Comparison of ENCODE assay signal across 14 cellular contexts in genomic region chr1:15393475-15394260, GRCh38. TPM values are rescaled to one million over a fixed set of nuclear protein-coding genes. Genes with fewer than 3 reads are reported as not detected.
DNase-seq lines count a peak whose midpoint lies in the region; ATAC-seq and TF ChIP-seq lines count a peak whose summit lies in the region.
"Had no signal": no experiment of that assay in that cellular context is flagged by ENCODE, and none has a peak within 500 bp of the region (broad histone marks: within the 10 kb centered on the region; RNA-seq: fewer than 3 reads in every experiment).

No MANE protein-coding gene starts in this region.

- H3K9me2 ChIP-seq in PC-3 (replicated peaks; ENCODE audit: low read length): no peaks in the 10 kb centered on the region

- no peaks in the 10 kb centered on the region for H3K79me2 ChIP-seq in PC-3 (ENCODE audit: low read length)

- no peak overlapping the region for H3K9ac ChIP-seq in PC-3 (ENCODE audit: low read length)

- POLR2A ChIA-PET in PC-3 (lab: Charles Lee; ENCODE audit: unreplicated experiment): no interaction called here

- H3K27me3 Mint-ChIP-seq in neural crest cell (ENCODE audit: low read depth) (no peaks in the 10 kb centered on the region), glutamatergic neuron (ENCODE audit: unreplicated experiment) (no peaks in the 10 kb centered on the region)
- H3K27me3 Mint-ChIP-seq in natural killer cell treated with Interleukin-12 subunit alpha and Interleukin-12 subunit beta and Interleukin-15 and Interleukin-18, amount 100 ng/mL, for 72 hours: no peaks in the 10 kb centered on the region

- H3F3A ChIP-seq in PC-3 (ENCODE audit: low read length, unreplicated experiment): no peaks in the 10 kb centered on the region

- H3K9me3 Mint-ChIP-seq in neural crest cell (peaks cover 3% of the 10 kb centered on the region), glutamatergic neuron (ENCODE audit: unreplicated experiment) (peaks cover 2% of the 10 kb centered on the region)
- H3K9me3 Mint-ChIP-seq in natural killer cell treated with Interleukin-12 subunit alpha and Interleukin-12 subunit beta and Interleukin-15 and Interleukin-18, amount 100 ng/mL, for 72 hours: no peaks in the 10 kb centered on the region

- no peak overlapping the region for H3K4me2 ChIP-seq in PC-3 (ENCODE audit: low read length)

- DNase-seq in ELF-1 (ENCODE audit: low read depth, low spot score) (peak; percentile 76), PC-3 (no peak), iPS-NIHi11 (ENCODE audit: low spot score) (peak; percentile 23), neural crest cell (ENCODE audit: low read depth, low spot score) (no peak), NK-92 (lab: John Stamatoyannopoulos, UW; ENCODE audit: unreplicated experiment) (no peak), glutamatergic neuron (no peak)
- no peak for DNase-seq in natural killer cell treated with Interleukin-12 subunit alpha and Interleukin-12 subunit beta and Interleukin-15 and Interleukin-18, amount 100 ng/mL, for 72 hours (ENCODE audit: low spot score)
- DNase-seq: BE2C; CD4-positive, alpha-beta memory T cell; DMS79; IMR-90 had no signal

- H3K36me3 Mint-ChIP-seq in neural crest cell (ENCODE audit: low read depth) (peaks cover 4% of the 10 kb centered on the region), glutamatergic neuron (ENCODE audit: unreplicated experiment) (no peaks in the 10 kb centered on the region)
- no peaks in the 10 kb centered on the region for H3K36me3 Mint-ChIP-seq in natural killer cell treated with Interleukin-12 subunit alpha and Interleukin-12 subunit beta and Interleukin-15 and Interleukin-18, amount 100 ng/mL, for 72 hours

- CTCF ChIA-PET in PC-3 (lab: Charles Lee): no interaction called here

- ATAC-seq in PC-3: peak; percentile 30
- ATAC-seq in natural killer cell treated with Interleukin-12 subunit alpha and Interleukin-12 subunit beta and Interleukin-15 and Interleukin-18, amount 100 ng/mL, for 72 hours: no peak
- ATAC-seq in GM19395 (IDR thresholded peaks at IDR 0.05; ENCODE audit: unreplicated experiment): no peak
- ATAC-seq: HCT116 had no signal

- no peak overlapping the region for H3K4me3 Mint-ChIP-seq in neural crest cell
- H3K4me3 Mint-ChIP-seq in glutamatergic neuron (ENCODE audit: unreplicated experiment): no peak overlapping the region
- no peak overlapping the region for H3K4me3 Mint-ChIP-seq in natural killer cell treated with Interleukin-12 subunit alpha and Interleukin-12 subunit beta and Interleukin-15 and Interleukin-18, amount 100 ng/mL, for 72 hours
- H3K4me3 Mint-ChIP-seq: CD4-positive, alpha-beta memory T cell had no signal

- H3K4me1 Mint-ChIP-seq in neural crest cell (peaks cover 11% of the 10 kb centered on the region), glutamatergic neuron (ENCODE audit: low read depth, unreplicated experiment) (peaks cover 2% of the 10 kb centered on the region)
- peaks cover 0 to 4% of the 10 kb centered on the region in 2 donors for H3K4me1 Mint-ChIP-seq in natural killer cell treated with Interleukin-12 subunit alpha and Interleukin-12 subunit beta and Interleukin-15 and Interleukin-18, amount 100 ng/mL, for 72 hours (ENCODE audit: low read depth in 2 of 2)
- H3K4me1 Mint-ChIP-seq: CD4-positive, alpha-beta memory T cell had no signal

- no peaks in the 10 kb centered on the region for H3K27me3 ChIP-seq in PC-3 (ENCODE audit: low read length)
- H3K27me3 ChIP-seq: BE2C had no signal

- intact Hi-C loops in PC-3 (cut with micrococcal nuclease): no loop called here

- BruUV-seq in PC-3 (replicated peaks; lab: Mats Ljungman, UMichigan): no TSS peak

- H3K27ac Mint-ChIP-seq in neural crest cell (ENCODE audit: unreplicated experiment) (peak overlapping the region; percentile 43), glutamatergic neuron (ENCODE audit: unreplicated experiment) (no peak overlapping the region)
- H3K27ac Mint-ChIP-seq in natural killer cell treated with Interleukin-12 subunit alpha and Interleukin-12 subunit beta and Interleukin-15 and Interleukin-18, amount 100 ng/mL, for 72 hours: no peak overlapping the region
- H3K27ac Mint-ChIP-seq: CD4-positive, alpha-beta memory T cell had no signal

- H3K27ac ChIP-seq in PC-3 (ENCODE audit: low read length): no peak overlapping the region
- H3K27ac ChIP-seq: C4-2B had no signal

- no peaks in the 10 kb centered on the region for H4K20me1 ChIP-seq in PC-3 (ENCODE audit: low read length)

- no peaks in the 10 kb centered on the region for H3K36me3 ChIP-seq in PC-3 (ENCODE audit: low read depth, low read length)
- H3K36me3 ChIP-seq: BE2C had no signal

- H3K4me1 ChIP-seq in PC-3 (ENCODE audit: insufficient read depth, low read length): peaks cover 8% of the 10 kb centered on the region
- H3K4me1 ChIP-seq: BE2C had no signal

- peak overlapping the region; percentile 62 for H2AFZ ChIP-seq in PC-3 (ENCODE audit: low read length)

- no peaks in the 10 kb centered on the region for H3K9me3 ChIP-seq in PC-3 (ENCODE audit: low read length)
- H3K9me3 ChIP-seq: BE2C had no signal

- no peak overlapping the region for H3K4me3 ChIP-seq in PC-3 (ENCODE audit: low read length)

- TF ChIP-seq CTCF in PC-3 (conservative IDR thresholded peaks at IDR 0.05; ENCODE audit: low read depth, low read length): no peak
- TF ChIP-seq CTCF in neural crest cell (conservative IDR thresholded peaks at IDR 0.05): no peak
- no peak for TF ChIP-seq CTCF in glutamatergic neuron (IDR thresholded peaks at IDR 0.05; ENCODE audit: partially characterized antibody, unreplicated experiment)

RNA-seq across cellular contexts. Expression of gene EFHD2, which starts 16.0 kb away (rescaled TPM):
- total RNA-seq in PC-3 (2014; rRNA removed): 192 and 271 TPM in 2 replicates
- 22.4 and 23.0 TPM in 2 replicates for total RNA-seq in neural crest cell
- 2.6 TPM for total RNA-seq in glutamatergic neuron (ENCODE audit: unreplicated experiment)
- total RNA-seq in natural killer cell treated with Interleukin-12 subunit alpha and Interleukin-12 subunit beta and Interleukin-15 and Interleukin-18, amount 100 ng/mL, for 72 hours: 100 to 1,000 TPM; 164 to 185 TPM

RNA-seq across cellular contexts. Expression of gene CTRC, which starts 44.6 kb away (rescaled TPM):
- 0.18 TPM in 1 of 2 replicates, not detected in the other for total RNA-seq in PC-3 (2014; rRNA removed)
- total RNA-seq in neural crest cell: 0.40 TPM in 1 of 2 replicates, not detected in the other
- total RNA-seq in glutamatergic neuron (ENCODE audit: unreplicated experiment): not detected
- total RNA-seq in natural killer cell treated with Interleukin-12 subunit alpha and Interleukin-12 subunit beta and Interleukin-15 and Interleukin-18, amount 100 ng/mL, for 72 hours: 1 to 10 TPM in 1 of 2 donors, under 1 TPM in 1; 0.53 to 2.3 TPM
- total RNA-seq: IMR-90 had no signal

Comparison
In these comparisons a context has a peak if more than half of its experiments do, and no peak if none do; other contexts are left out.
1. DNase-seq: peak in ELF-1 (single experiment) and iPS-NIHi11 (single experiment); none in PC-3 (single experiment), neural crest cell (single experiment), NK-92 (single experiment), glutamatergic neuron (single experiment) and natural killer cell treated with Interleukin-12 subunit alpha and Interleukin-12 subunit beta and Interleukin-15 and Interleukin-18, amount 100 ng/mL, for 72 hours (single experiment).